34 cellular contexts compared by ENCODE assay signal in genomic region chr20:59051666-59052065, GRCh38. TPM values are rescaled to one million over a fixed set of nuclear protein-coding genes. Genes with fewer than 3 reads are reported as not detected.
"Had no signal": no experiment of that assay in that cellular context is flagged by ENCODE, and none has a peak within 500 bp of the region (broad histone marks: within the 10 kb centered on the region; RNA-seq: fewer than 3 reads in every experiment).

No MANE protein-coding gene starts in this region.

- H3K4me1 Mint-ChIP-seq: brain had no signal

- H3K27ac ChIP-seq: adrenal gland, ascending aorta, cardiac muscle cell, coronary artery, gastrocnemius medialis, ovary, prostate gland, stomach, thyroid gland, upper lobe of right lung had no signal

- H3K36me3 ChIP-seq: adrenal gland, ascending aorta, cardiac muscle cell, gastrocnemius medialis, ovary, prostate gland, stomach, thyroid gland, upper lobe of right lung had no signal

- H3K4me3 ChIP-seq: adrenal gland, ascending aorta, cardiac muscle cell, coronary artery, gastrocnemius medialis, ovary, prostate gland, stomach, thyroid gland, upper lobe of right lung had no signal

- H3K4me1 ChIP-seq: adrenal gland, ascending aorta, gastrocnemius medialis, prostate gland, stomach, thyroid gland, upper lobe of right lung had no signal

- DNase-seq: activated CD4-positive, alpha-beta T cell treated with anti-CD3 and anti-CD28 coated beads for 4 hours; activated CD4-positive, alpha-beta T cell treated with anti-CD3 and anti-CD28 coated beads, Interleukin-2, amount 50 U/mL, for 48 hours; activated CD4-positive, CD25-positive, alpha-beta regulatory T cell; activated CD8-positive, alpha-beta memory T cell treated with anti-CD3 and anti-CD28 coated beads for 24 hours; activated effector memory CD4-positive, alpha-beta T cell treated with anti-CD3 and anti-CD28 coated beads, Interleukin-2, amount 50 U/mL, for 16 hours; activated naive CD4-positive, alpha-beta T cell treated with anti-CD3 and anti-CD28 coated beads for 36 hours; activated naive CD8-positive, alpha-beta T cell treated with anti-CD3 and anti-CD28 coated beads for 36 hours; activated T-cell treated with anti-CD3 and anti-CD28 coated beads, Interleukin-2, amount 50 U/mL, for 1 hour; adrenal gland; effector memory CD8-positive, alpha-beta T cell; erythroblast; gastrocnemius medialis; hippocampal formation; left cardiac atrium; left ventricle myocardium superior; ovary; retina; small intestine; stimulated activated CD4-positive, alpha-beta T cell treated with anti-CD3 and anti-CD28 coated beads, Interleukin-4, amount 100 ng/mL, for 24 hours; stomach; thyroid gland; upper lobe of right lung had no signal

- ATAC-seq: effector memory CD8-positive, alpha-beta T cell; gastrocnemius medialis; left cardiac atrium; left ventricle myocardium superior; sciatic nerve; stimulated activated effector memory CD8-positive, alpha-beta T cell treated with anti-CD3 and anti-CD28 coated beads, Interleukin-12 subunit alpha, Interleukin-12 subunit beta, amount 100 ng/mL, for 72 hours; upper lobe of right lung had no signal

- FAIRE-seq: keratinocyte, small intestine had no signal

- H3K27ac Mint-ChIP-seq: activated naive CD4-positive, alpha-beta T cell treated with anti-CD3 and anti-CD28 coated beads for 36 hours; activated naive CD8-positive, alpha-beta T cell treated with anti-CD3 and anti-CD28 coated beads for 36 hours; activated T-helper 1 cell treated with anti-CD3 and anti-CD28 coated beads, Interleukin-12 subunit alpha, Interleukin-12 subunit beta, Interleukin-2, Interleukin-4 antibody, amounts not matched to agents 30 ng/mL and 10 ng/mL and 1 ng/mL, durations not matched to agents 14 hours and 24 hours and 36 hours; brain; effector memory CD8-positive, alpha-beta T cell; nephron; stimulated activated effector memory CD8-positive, alpha-beta T cell treated with anti-CD3 and anti-CD28 coated beads, Interleukin-12 subunit alpha, Interleukin-12 subunit beta, amount 100 ng/mL, for 72 hours had no signal

- H3K36me3 Mint-ChIP-seq: activated naive CD8-positive, alpha-beta T cell treated with anti-CD3 and anti-CD28 coated beads for 36 hours; brain had no signal

- H3K27me3 ChIP-seq: adrenal gland, ascending aorta, gastrocnemius medialis, ovary, thyroid gland, upper lobe of right lung had no signal

- H3K4me3 Mint-ChIP-seq: activated naive CD4-positive, alpha-beta T cell treated with anti-CD3 and anti-CD28 coated beads for 36 hours; activated naive CD8-positive, alpha-beta T cell treated with anti-CD3 and anti-CD28 coated beads for 36 hours; activated T-helper 1 cell treated with anti-CD3 and anti-CD28 coated beads, Interleukin-12 subunit alpha, Interleukin-12 subunit beta, Interleukin-2, Interleukin-4 antibody, amounts not matched to agents 30 ng/mL and 10 ng/mL and 1 ng/mL, durations not matched to agents 14 hours and 24 hours and 36 hours; brain; effector memory CD8-positive, alpha-beta T cell; nephron; stimulated activated effector memory CD8-positive, alpha-beta T cell treated with anti-CD3 and anti-CD28 coated beads, Interleukin-12 subunit alpha, Interleukin-12 subunit beta, amount 100 ng/mL, for 72 hours had no signal

- H3K9me3 Mint-ChIP-seq: activated naive CD4-positive, alpha-beta T cell treated with anti-CD3 and anti-CD28 coated beads for 36 hours; activated naive CD8-positive, alpha-beta T cell treated with anti-CD3 and anti-CD28 coated beads for 36 hours; activated T-helper 1 cell treated with anti-CD3 and anti-CD28 coated beads, Interleukin-12 subunit alpha, Interleukin-12 subunit beta, Interleukin-2, Interleukin-4 antibody, amounts not matched to agents 30 ng/mL and 10 ng/mL and 1 ng/mL, durations not matched to agents 14 hours and 24 hours and 36 hours; effector memory CD8-positive, alpha-beta T cell; nephron; stimulated activated effector memory CD8-positive, alpha-beta T cell treated with anti-CD3 and anti-CD28 coated beads, Interleukin-12 subunit alpha, Interleukin-12 subunit beta, amount 100 ng/mL, for 72 hours had no signal

- H3K9me3 ChIP-seq: adrenal gland, ascending aorta, gastrocnemius medialis, ovary, prostate gland, stomach, thyroid gland, upper lobe of right lung had no signal

RNA-seq across cellular contexts. Expression of gene TUBB1, which starts 32.4 kb away (rescaled TPM):
- total RNA-seq: activated naive CD4-positive, alpha-beta T cell treated with anti-CD3 and anti-CD28 coated beads for 36 hours; activated naive CD8-positive, alpha-beta T cell treated with anti-CD3 and anti-CD28 coated beads for 36 hours; activated T-helper 1 cell treated with anti-CD3 and anti-CD28 coated beads, Interleukin-12 subunit alpha, Interleukin-12 subunit beta, Interleukin-2, Interleukin-4 antibody, amounts not matched to agents 30 ng/mL and 10 ng/mL and 1 ng/mL, durations not matched to agents 14 hours and 24 hours and 36 hours; ascending aorta; lung microvascular endothelial cell; prostate gland; T-helper 2 cell treated with Interferon-gamma antibody and Interleukin-4, amounts not matched to agents 100 ng/mL and 5 ng/mL, for 36 hours had no signal
- polyA plus RNA-seq: cardiac muscle cell had no signal
